Comparison of ENCODE assay signal across 1 cellular context in genomic region chr4:77776182-77777134, GRCh38.
TF ChIP-seq lines count a peak whose summit lies in the region.

No MANE protein-coding gene starts in this region.

TF ChIP-seq in HEK293, 187 proteins besides CTCF, POLR2A, EP300 and RAD21 (continued from another document and continues in another):
- TF ChIP-seq ZNF704 (tag by site-specific recombination; IDR thresholded peaks at IDR 0.05) (no peak), MYNN (tag by site-specific recombination; IDR thresholded peaks at IDR 0.05; ENCODE audit: borderline replicate concordance) (no peak), ZNF140 (tag by site-specific recombination; IDR thresholded peaks at IDR 0.05) (no peak), ZSCAN18 (tag by site-specific recombination; IDR thresholded peaks at IDR 0.05) (no peak), ZFP3 (tag by site-specific recombination; IDR thresholded peaks at IDR 0.05; ENCODE audit: low read depth) (no peak), IKZF3 (tag by site-specific recombination; IDR thresholded peaks at IDR 0.05) (no peak; the same call in 1 of the 2 replicates), ZNF548 (tag by site-specific recombination; IDR thresholded peaks at IDR 0.05) (no peak), ZNF677 (tag by site-specific recombination; IDR thresholded peaks at IDR 0.05) (no peak), ZNF501 (tag by site-specific recombination; IDR thresholded peaks at IDR 0.05) (no peak), ZNF423 (tag by site-specific recombination; IDR thresholded peaks at IDR 0.05) (no peak), ZNF114 (tag by site-specific recombination; IDR thresholded peaks at IDR 0.05) (no peak), SP2 (tag by site-specific recombination; IDR thresholded peaks at IDR 0.05) (no peak), ZBTB21 (tag by site-specific recombination; IDR thresholded peaks at IDR 0.05) (no peak), ZNF600 (tag by site-specific recombination; IDR thresholded peaks at IDR 0.05) (no peak), TRIM28 (IDR thresholded peaks at IDR 0.05; ENCODE audit: borderline replicate concordance, low read length) (peak; percentile 85), ZNF561 (tag by site-specific recombination; IDR thresholded peaks at IDR 0.05; ENCODE audit: borderline replicate concordance) (no peak), ZNF121 (tag by site-specific recombination; IDR thresholded peaks at IDR 0.05) (no peak), ZSCAN4 (tag by site-specific recombination; IDR thresholded peaks at IDR 0.05) (no peak), ZNF776 (tag by site-specific recombination; IDR thresholded peaks at IDR 0.05; ENCODE audit: borderline replicate concordance) (no peak), ZNF433 (tag by site-specific recombination; IDR thresholded peaks at IDR 0.05; ENCODE audit: low read depth) (no peak), ZNF2 (tag by site-specific recombination; IDR thresholded peaks at IDR 0.05) (no peak), ZBTB26 (tag by site-specific recombination; optimal IDR thresholded peaks at IDR 0.05) (no peak), ZIC2 (tag by site-specific recombination; IDR thresholded peaks at IDR 0.05) (no peak), ZNF707 (tag by site-specific recombination; IDR thresholded peaks at IDR 0.05) (no peak), ZNF777 (tag by site-specific recombination; IDR thresholded peaks at IDR 0.05; ENCODE audit: borderline replicate concordance) (no peak), ZNF792 (tag by site-specific recombination; IDR thresholded peaks at IDR 0.05) (no peak), ZNF394 (tag by site-specific recombination; IDR thresholded peaks at IDR 0.05; ENCODE audit: borderline replicate concordance) (peak; percentile 42; the same call in 1 of the 2 replicates), SETDB1 (IDR thresholded peaks at IDR 0.05; ENCODE audit: insufficient read length, low read length) (no peak), ZSCAN30 (tag by site-specific recombination; IDR thresholded peaks at IDR 0.05) (no peak), ZNF112 (tag by site-specific recombination; IDR thresholded peaks at IDR 0.05) (no peak), SALL2 (tag by site-specific recombination; IDR thresholded peaks at IDR 0.05; ENCODE audit: borderline replicate concordance) (no peak), SCRT1 (tag by site-specific recombination; IDR thresholded peaks at IDR 0.05; ENCODE audit: borderline replicate concordance) (peak; percentile 61; the same call in 1 of the 2 replicates), ZNF639 (tag by site-specific recombination; IDR thresholded peaks at IDR 0.05) (no peak), ZBTB48 (tag by site-specific recombination; IDR thresholded peaks at IDR 0.05) (no peak), ZNF785 (tag by site-specific recombination; IDR thresholded peaks at IDR 0.05) (no peak), ZNF830 (tag by site-specific recombination; IDR thresholded peaks at IDR 0.05; ENCODE audit: low read depth) (no peak), ZNF138 (tag by site-specific recombination; IDR thresholded peaks at IDR 0.05; ENCODE audit: borderline replicate concordance) (no peak), ZNF843 (tag by site-specific recombination; IDR thresholded peaks at IDR 0.05) (peak; percentile 87), ZNF510 (tag by site-specific recombination; IDR thresholded peaks at IDR 0.05; ENCODE audit: insufficient replicate concordance) (no peak), YY2 (tag by site-specific recombination; IDR thresholded peaks at IDR 0.05) (no peak), ZNF23 (tag by site-specific recombination; IDR thresholded peaks at IDR 0.05; ENCODE audit: borderline replicate concordance) (no peak), ZFP37 (tag by site-specific recombination; IDR thresholded peaks at IDR 0.05) (no peak), ZNF426 (tag by site-specific recombination; IDR thresholded peaks at IDR 0.05) (no peak), ZNF571 (tag by site-specific recombination; IDR thresholded peaks at IDR 0.05) (no peak), ZNF391 (tag by site-specific recombination; IDR thresholded peaks at IDR 0.05; ENCODE audit: borderline replicate concordance, low read depth) (no peak)
- TF ChIP-seq, protein P1, sequence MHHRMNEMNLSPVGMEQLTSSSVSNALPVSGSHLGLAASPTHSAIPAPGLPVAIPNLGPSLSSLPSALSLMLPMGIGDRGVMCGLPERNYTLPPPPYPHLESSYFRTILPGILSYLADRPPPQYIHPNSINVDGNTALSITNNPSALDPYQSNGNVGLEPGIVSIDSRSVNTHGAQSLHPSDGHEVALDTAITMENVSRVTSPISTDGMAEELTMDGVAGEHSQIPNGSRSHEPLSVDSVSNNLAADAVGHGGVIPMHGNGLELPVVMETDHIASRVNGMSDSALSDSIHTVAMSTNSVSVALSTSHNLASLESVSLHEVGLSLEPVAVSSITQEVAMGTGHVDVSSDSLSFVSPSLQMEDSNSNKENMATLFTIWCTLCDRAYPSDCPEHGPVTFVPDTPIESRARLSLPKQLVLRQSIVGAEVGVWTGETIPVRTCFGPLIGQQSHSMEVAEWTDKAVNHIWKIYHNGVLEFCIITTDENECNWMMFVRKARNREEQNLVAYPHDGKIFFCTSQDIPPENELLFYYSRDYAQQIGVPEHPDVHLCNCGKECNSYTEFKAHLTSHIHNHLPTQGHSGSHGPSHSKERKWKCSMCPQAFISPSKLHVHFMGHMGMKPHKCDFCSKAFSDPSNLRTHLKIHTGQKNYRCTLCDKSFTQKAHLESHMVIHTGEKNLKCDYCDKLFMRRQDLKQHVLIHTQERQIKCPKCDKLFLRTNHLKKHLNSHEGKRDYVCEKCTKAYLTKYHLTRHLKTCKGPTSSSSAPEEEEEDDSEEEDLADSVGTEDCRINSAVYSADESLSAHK (tag by site-specific recombination; IDR thresholded peaks at IDR 0.05): peak; percentile 77
- TF ChIP-seq, protein P2, sequence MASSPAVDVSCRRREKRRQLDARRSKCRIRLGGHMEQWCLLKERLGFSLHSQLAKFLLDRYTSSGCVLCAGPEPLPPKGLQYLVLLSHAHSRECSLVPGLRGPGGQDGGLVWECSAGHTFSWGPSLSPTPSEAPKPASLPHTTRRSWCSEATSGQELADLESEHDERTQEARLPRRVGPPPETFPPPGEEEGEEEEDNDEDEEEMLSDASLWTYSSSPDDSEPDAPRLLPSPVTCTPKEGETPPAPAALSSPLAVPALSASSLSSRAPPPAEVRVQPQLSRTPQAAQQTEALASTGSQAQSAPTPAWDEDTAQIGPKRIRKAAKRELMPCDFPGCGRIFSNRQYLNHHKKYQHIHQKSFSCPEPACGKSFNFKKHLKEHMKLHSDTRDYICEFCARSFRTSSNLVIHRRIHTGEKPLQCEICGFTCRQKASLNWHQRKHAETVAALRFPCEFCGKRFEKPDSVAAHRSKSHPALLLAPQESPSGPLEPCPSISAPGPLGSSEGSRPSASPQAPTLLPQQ (tag by site-specific recombination; IDR thresholded peaks at IDR 0.05): no peak
- TF ChIP-seq, protein P3, sequence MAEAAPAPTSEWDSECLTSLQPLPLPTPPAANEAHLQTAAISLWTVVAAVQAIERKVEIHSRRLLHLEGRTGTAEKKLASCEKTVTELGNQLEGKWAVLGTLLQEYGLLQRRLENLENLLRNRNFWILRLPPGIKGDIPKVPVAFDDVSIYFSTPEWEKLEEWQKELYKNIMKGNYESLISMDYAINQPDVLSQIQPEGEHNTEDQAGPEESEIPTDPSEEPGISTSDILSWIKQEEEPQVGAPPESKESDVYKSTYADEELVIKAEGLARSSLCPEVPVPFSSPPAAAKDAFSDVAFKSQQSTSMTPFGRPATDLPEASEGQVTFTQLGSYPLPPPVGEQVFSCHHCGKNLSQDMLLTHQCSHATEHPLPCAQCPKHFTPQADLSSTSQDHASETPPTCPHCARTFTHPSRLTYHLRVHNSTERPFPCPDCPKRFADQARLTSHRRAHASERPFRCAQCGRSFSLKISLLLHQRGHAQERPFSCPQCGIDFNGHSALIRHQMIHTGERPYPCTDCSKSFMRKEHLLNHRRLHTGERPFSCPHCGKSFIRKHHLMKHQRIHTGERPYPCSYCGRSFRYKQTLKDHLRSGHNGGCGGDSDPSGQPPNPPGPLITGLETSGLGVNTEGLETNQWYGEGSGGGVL (tag by site-specific recombination; IDR thresholded peaks at IDR 0.05): no peak
- TF ChIP-seq, protein P4, sequence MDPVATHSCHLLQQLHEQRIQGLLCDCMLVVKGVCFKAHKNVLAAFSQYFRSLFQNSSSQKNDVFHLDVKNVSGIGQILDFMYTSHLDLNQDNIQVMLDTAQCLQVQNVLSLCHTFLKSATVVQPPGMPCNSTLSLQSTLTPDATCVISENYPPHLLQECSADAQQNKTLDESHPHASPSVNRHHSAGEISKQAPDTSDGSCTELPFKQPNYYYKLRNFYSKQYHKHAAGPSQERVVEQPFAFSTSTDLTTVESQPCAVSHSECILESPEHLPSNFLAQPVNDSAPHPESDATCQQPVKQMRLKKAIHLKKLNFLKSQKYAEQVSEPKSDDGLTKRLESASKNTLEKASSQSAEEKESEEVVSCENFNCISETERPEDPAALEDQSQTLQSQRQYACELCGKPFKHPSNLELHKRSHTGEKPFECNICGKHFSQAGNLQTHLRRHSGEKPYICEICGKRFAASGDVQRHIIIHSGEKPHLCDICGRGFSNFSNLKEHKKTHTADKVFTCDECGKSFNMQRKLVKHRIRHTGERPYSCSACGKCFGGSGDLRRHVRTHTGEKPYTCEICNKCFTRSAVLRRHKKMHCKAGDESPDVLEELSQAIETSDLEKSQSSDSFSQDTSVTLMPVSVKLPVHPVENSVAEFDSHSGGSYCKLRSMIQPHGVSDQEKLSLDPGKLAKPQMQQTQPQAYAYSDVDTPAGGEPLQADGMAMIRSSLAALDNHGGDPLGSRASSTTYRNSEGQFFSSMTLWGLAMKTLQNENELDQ (tag by site-specific recombination; IDR thresholded peaks at IDR 0.05; ENCODE audit: low read depth): no peak
- TF ChIP-seq, protein P5, sequence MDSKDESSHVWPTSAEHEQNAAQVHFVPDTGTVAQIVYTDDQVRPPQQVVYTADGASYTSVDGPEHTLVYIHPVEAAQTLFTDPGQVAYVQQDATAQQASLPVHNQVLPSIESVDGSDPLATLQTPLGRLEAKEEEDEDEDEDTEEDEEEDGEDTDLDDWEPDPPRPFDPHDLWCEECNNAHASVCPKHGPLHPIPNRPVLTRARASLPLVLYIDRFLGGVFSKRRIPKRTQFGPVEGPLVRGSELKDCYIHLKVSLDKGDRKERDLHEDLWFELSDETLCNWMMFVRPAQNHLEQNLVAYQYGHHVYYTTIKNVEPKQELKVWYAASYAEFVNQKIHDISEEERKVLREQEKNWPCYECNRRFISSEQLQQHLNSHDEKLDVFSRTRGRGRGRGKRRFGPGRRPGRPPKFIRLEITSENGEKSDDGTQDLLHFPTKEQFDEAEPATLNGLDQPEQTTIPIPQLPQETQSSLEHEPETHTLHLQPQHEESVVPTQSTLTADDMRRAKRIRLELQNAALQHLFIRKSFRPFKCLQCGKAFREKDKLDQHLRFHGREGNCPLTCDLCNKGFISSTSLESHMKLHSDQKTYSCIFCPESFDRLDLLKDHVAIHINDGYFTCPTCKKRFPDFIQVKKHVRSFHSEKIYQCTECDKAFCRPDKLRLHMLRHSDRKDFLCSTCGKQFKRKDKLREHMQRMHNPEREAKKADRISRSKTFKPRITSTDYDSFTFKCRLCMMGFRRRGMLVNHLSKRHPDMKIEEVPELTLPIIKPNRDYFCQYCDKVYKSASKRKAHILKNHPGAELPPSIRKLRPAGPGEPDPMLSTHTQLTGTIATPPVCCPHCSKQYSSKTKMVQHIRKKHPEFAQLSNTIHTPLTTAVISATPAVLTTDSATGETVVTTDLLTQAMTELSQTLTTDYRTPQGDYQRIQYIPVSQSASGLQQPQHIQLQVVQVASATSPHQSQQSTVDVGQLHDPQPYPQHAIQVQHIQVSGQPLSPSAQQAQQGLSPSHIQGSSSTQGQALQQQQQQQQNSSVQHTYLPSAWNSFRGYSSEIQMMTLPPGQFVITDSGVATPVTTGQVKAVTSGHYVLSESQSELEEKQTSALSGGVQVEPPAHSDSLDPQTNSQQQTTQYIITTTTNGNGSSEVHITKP (tag by site-specific recombination; IDR thresholded peaks at IDR 0.05): peak; percentile 69
